In the genomic region with DNA sequence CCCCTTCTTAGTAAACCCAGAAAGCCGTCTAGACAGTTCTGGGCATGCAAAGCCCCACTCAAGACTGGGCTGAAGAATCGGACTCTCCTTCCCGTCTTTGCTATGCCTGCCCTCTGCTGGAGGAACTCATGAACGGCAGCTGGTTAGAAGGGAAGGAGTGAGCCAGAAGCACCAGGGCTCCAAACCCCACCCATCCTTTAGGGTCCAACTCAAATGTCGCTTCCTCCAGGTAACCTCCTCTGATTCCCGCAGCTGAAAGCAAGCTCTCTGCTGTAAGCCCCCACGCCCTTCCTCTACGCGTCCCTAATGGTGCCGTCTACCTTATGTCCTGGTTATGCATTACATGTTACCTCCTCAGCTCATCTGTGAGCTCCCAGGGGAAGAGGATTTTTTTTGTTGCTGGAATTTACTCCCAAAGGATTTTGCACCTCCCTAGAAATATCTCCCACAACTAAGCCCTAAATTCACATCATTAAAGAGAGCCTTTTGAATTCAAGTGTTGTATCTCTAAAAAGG, we compare ENCODE assay signal across 8 cellular contexts. TPM values are rescaled to one million over a fixed set of nuclear protein-coding genes. Genes with fewer than 3 reads are reported as not detected.
DNase-seq lines count a peak whose midpoint lies in the region; ATAC-seq and TF ChIP-seq lines count a peak whose summit lies in the region.

No MANE protein-coding gene starts in this region.

- H3K27ac Mint-ChIP-seq in CD4-positive, CD25-positive, alpha-beta regulatory T cell, result peak overlapping the region in 1 of 3 donors; percentile 3
- no peak overlapping the region for H3K27ac Mint-ChIP-seq in activated naive CD8-positive, alpha-beta T cell treated with anti-CD3 and anti-CD28 coated beads for 36 hours

- H3K4me3 Mint-ChIP-seq in CD4-positive, CD25-positive, alpha-beta regulatory T cell, result peak overlapping the region in 1 of 4 donors; percentile 43
- no peak overlapping the region for H3K4me3 Mint-ChIP-seq in activated naive CD8-positive, alpha-beta T cell treated with anti-CD3 and anti-CD28 coated beads for 36 hours

- intact Hi-C loops in cardiac septum (cut with DNase I), result loop anchor here (1.0 kb wide), 1 partner anchor 111 kb away; no protein-coding TSS in a partner anchor
- intact Hi-C loops in prostate gland (cut with DNase I), result loop anchor here (5.0 to 10.0 kb wide), 2 partner anchors 110 to 267 kb away; a partner anchor contains a TSS
- intact Hi-C loops in vagina (cut with DNase I), result no loop called here

- ATAC-seq in CD4-positive, CD25-positive, alpha-beta regulatory T cell (ENCODE audit: low read depth in 2 of 2), result peak; percentile 74 to 83
- peak; percentile 72 for ATAC-seq in GM21576 (IDR thresholded peaks at IDR 0.05; ENCODE audit: unreplicated experiment)

- TF ChIP-seq CTCF in prostate gland (IDR thresholded peaks at IDR 0.05), result peak; percentile 61 to 86 (median 67)
- TF ChIP-seq CTCF in vagina (IDR thresholded peaks at IDR 0.05), result peak; percentile 48 to 87 (median 70)

- TF ChIP-seq POLR2A in prostate gland (IDR thresholded peaks at IDR 0.05), result no peak
- no peak for TF ChIP-seq POLR2A in vagina (IDR thresholded peaks at IDR 0.05)

- DNase-seq in CD4-positive, CD25-positive, alpha-beta regulatory T cell, result peak; percentile 51 to 86 (median 65)
- peak; percentile 60 for DNase-seq in NCI-H1105 (lab: John Stamatoyannopoulos, UW)
- DNase-seq in SKM-1 (lab: John Stamatoyannopoulos, UW; ENCODE audit: unreplicated experiment), result peak; percentile 19
- peak; percentile 74 for DNase-seq in activated naive CD8-positive, alpha-beta T cell treated with anti-CD3 and anti-CD28 coated beads for 36 hours
- peak; percentile 79 for DNase-seq in cardiac septum (ENCODE audit: low spot score)
- peak; percentile 68 for DNase-seq in prostate gland (ENCODE audit: low spot score)
- DNase-seq in vagina (ENCODE audit: extremely low spot score in 2 of 2), result peak in 1 of 2 donors; percentile 79

- 3% methylated on average over 10 of the region's 10 CpGs for WGBS in prostate gland

- H3K36me3 Mint-ChIP-seq in CD4-positive, CD25-positive, alpha-beta regulatory T cell, result no peaks in the 10 kb centered on the region
- no peaks in the 10 kb centered on the region for H3K36me3 Mint-ChIP-seq in activated naive CD8-positive, alpha-beta T cell treated with anti-CD3 and anti-CD28 coated beads for 36 hours

- H3K4me3 ChIP-seq in CD4-positive, CD25-positive, alpha-beta regulatory T cell (ENCODE audit: low read depth, low read length), result no peak overlapping the region
- H3K4me3 ChIP-seq in prostate gland, result no peak overlapping the region
- H3K4me3 ChIP-seq in vagina, result no peak overlapping the region

- H3K36me3 ChIP-seq in CD4-positive, CD25-positive, alpha-beta regulatory T cell (ENCODE audit: control insufficient read depth, insufficient read depth, low read length), result no peaks in the 10 kb centered on the region
- H3K36me3 ChIP-seq in prostate gland, result no peaks in the 10 kb centered on the region
- no peaks in the 10 kb centered on the region for H3K36me3 ChIP-seq in vagina

- peaks cover 2% of the 10 kb centered on the region for H3K27me3 ChIP-seq in CD4-positive, CD25-positive, alpha-beta regulatory T cell (ENCODE audit: control insufficient read depth, insufficient read depth, low read length)
- H3K27me3 ChIP-seq in prostate gland (replicated peaks; ENCODE audit: insufficient read depth) (peaks cover 6% of the 10 kb centered on the region), vagina (no peaks in the 10 kb centered on the region)

- H3K27ac ChIP-seq in CD4-positive, CD25-positive, alpha-beta regulatory T cell (ENCODE audit: insufficient read depth, low read length, poor library complexity, severe bottlenecking), result no peak overlapping the region
- H3K27ac ChIP-seq in prostate gland (no peak overlapping the region), vagina (no peak overlapping the region)

- H3K4me1 Mint-ChIP-seq in CD4-positive, CD25-positive, alpha-beta regulatory T cell, result peaks cover 0 to 9% (median 6%) of the 10 kb centered on the region in 4 donors
- peaks cover 5% of the 10 kb centered on the region for H3K4me1 Mint-ChIP-seq in activated naive CD8-positive, alpha-beta T cell treated with anti-CD3 and anti-CD28 coated beads for 36 hours

- no peaks in the 10 kb centered on the region for H3K9me3 Mint-ChIP-seq in CD4-positive, CD25-positive, alpha-beta regulatory T cell
- no peaks in the 10 kb centered on the region for H3K9me3 Mint-ChIP-seq in activated naive CD8-positive, alpha-beta T cell treated with anti-CD3 and anti-CD28 coated beads for 36 hours

- H3K27me3 Mint-ChIP-seq in CD4-positive, CD25-positive, alpha-beta regulatory T cell, result peaks cover 29% of the 10 kb centered on the region
- peaks cover 14% of the 10 kb centered on the region for H3K27me3 Mint-ChIP-seq in activated naive CD8-positive, alpha-beta T cell treated with anti-CD3 and anti-CD28 coated beads for 36 hours

- H3K4me1 ChIP-seq in CD4-positive, CD25-positive, alpha-beta regulatory T cell (ENCODE audit: control insufficient read depth, insufficient read depth, low read length, poor library complexity, severe bottlenecking), result no peaks in the 10 kb centered on the region
- H3K4me1 ChIP-seq in prostate gland (replicated peaks) (no peaks in the 10 kb centered on the region), vagina (peaks cover 6% of the 10 kb centered on the region)

- no peaks in the 10 kb centered on the region for H3K9me3 ChIP-seq in CD4-positive, CD25-positive, alpha-beta regulatory T cell (ENCODE audit: control insufficient read depth in 2 of 2, low read length in 2 of 2)
- H3K9me3 ChIP-seq in prostate gland (no peaks in the 10 kb centered on the region), vagina (no peaks in the 10 kb centered on the region)

RNA-seq across cellular contexts. Expression of a gene that starts 59.0 kb away (rescaled TPM):
- total RNA-seq in CD4-positive, CD25-positive, alpha-beta regulatory T cell, result 1.1 TPM
- polyA plus RNA-seq in CD4-positive, CD25-positive, alpha-beta regulatory T cell, result under 1 TPM; 0.30 to 0.78 (median 0.55) TPM
- total RNA-seq in activated naive CD8-positive, alpha-beta T cell treated with anti-CD3 and anti-CD28 coated beads for 36 hours, result under 1 TPM; 0.86 to 0.93 TPM
- 0.19 TPM for total RNA-seq in cardiac septum
- total RNA-seq in prostate gland, result 10 to 100 TPM in 1 of 2 donors, 1 to 10 TPM in 1; 7.6 to 10.4 TPM
- 3.7 TPM for total RNA-seq in vagina
